In the genomic region with DNA sequence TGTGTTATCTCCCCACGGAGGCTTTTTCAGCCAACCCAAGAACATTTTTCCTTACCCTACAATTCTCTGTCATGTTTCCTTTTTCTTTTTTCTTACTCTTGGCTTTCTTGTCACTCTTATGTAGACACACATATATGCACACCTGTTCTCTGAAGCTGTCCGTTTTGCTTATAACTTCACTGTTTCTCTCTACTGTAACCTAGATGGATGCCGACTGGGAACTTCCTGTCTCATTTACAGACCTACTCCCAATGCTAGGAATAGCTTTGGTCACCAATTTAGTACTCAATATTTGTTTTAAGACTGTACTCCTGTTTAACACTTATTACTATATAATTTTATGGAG, we compare ENCODE assay signal across 25 cellular contexts. TPM values are rescaled to one million over a fixed set of nuclear protein-coding genes. Genes with fewer than 3 reads are reported as not detected.
DNase-seq lines count a peak whose midpoint lies in the region; ATAC-seq and TF ChIP-seq lines count a peak whose summit lies in the region.
"Had no signal": no experiment of that assay in that cellular context is flagged by ENCODE, and none has a peak within 500 bp of the region (broad histone marks: within the 10 kb centered on the region; RNA-seq: fewer than 3 reads in every experiment).

No MANE protein-coding gene starts in this region.

- H3K27me3 Mint-ChIP-seq in activated CD4-positive, alpha-beta T cell treated with anti-CD3 and anti-CD28 coated beads for 36 hours: no peaks in the 10 kb centered on the region
- no peaks in the 10 kb centered on the region for H3K27me3 Mint-ChIP-seq in activated CD4-positive, alpha-beta T cell treated with anti-CD3 and anti-CD28 coated beads, Interleukin-2, amount 10 ng/mL, durations not matched to agents 24 days and 14 days
- H3K27me3 Mint-ChIP-seq in activated T-helper 17 cell treated with anti-CD3 and anti-CD28 coated beads, Interleukin-2, amount 50 U/mL, for 72 hours: no peaks in the 10 kb centered on the region
- H3K27me3 Mint-ChIP-seq in GM23338 (ENCODE audit: insufficient read depth, low read depth, poor library complexity): peaks cover 2% of the 10 kb centered on the region

- no peaks in the 10 kb centered on the region for H3F3A ChIP-seq in GM23338 (replicated peaks; ENCODE audit: low read depth)

- H3K27me3 ChIP-seq in GM23338 (ENCODE audit: insufficient read depth): no peaks in the 10 kb centered on the region
- H3K27me3 ChIP-seq: BLaER1, breast epithelium had no signal

- H3K36me3 ChIP-seq in GM23338 (ENCODE audit: insufficient read depth): no peaks in the 10 kb centered on the region; the same call in 1 of the 2 replicates
- H3K36me3 ChIP-seq: BLaER1, breast epithelium, WERI-Rb-1 had no signal

- H3K4me3 ChIP-seq in GM23338: no peak overlapping the region
- H3K4me3 ChIP-seq: BLaER1, breast epithelium had no signal

- H4K20me1 ChIP-seq in GM23338 (replicated peaks; ENCODE audit: insufficient read depth): no peaks in the 10 kb centered on the region
- H4K20me1 ChIP-seq: BLaER1 had no signal

- no peak overlapping the region for H2AFZ ChIP-seq in GM23338

- H3K9me3 Mint-ChIP-seq in activated CD4-positive, alpha-beta T cell treated with anti-CD3 and anti-CD28 coated beads for 36 hours (ENCODE audit: low read depth): no peaks in the 10 kb centered on the region
- H3K9me3 Mint-ChIP-seq in activated CD4-positive, alpha-beta T cell treated with anti-CD3 and anti-CD28 coated beads, Interleukin-2, amount 10 ng/mL, durations not matched to agents 24 days and 14 days: peaks cover 4% of the 10 kb centered on the region
- H3K9me3 Mint-ChIP-seq in activated T-helper 17 cell treated with anti-CD3 and anti-CD28 coated beads, Interleukin-2, amount 50 U/mL, for 72 hours: no peaks in the 10 kb centered on the region
- H3K9me3 Mint-ChIP-seq in GM23338: no peaks in the 10 kb centered on the region
- H3K9me3 Mint-ChIP-seq: activated T-helper 2 cell treated with anti-CD3 and anti-CD28 coated beads, Interferon-gamma antibody, Interleukin-2, Interleukin-4, amounts not matched to agents 10 μg/mL and 5 μg/mL and 100 μg/mL, durations not matched to agents 14 hours and 24 hours and 36 hours had no signal

- H3K79me2 ChIP-seq in GM23338 (replicated peaks; ENCODE audit: insufficient read depth): no peaks in the 10 kb centered on the region

- peaks cover 5% of the 10 kb centered on the region for H3K36me3 Mint-ChIP-seq in activated CD4-positive, alpha-beta T cell treated with anti-CD3 and anti-CD28 coated beads for 36 hours (ENCODE audit: low read depth)
- peaks cover 2% of the 10 kb centered on the region for H3K36me3 Mint-ChIP-seq in activated CD4-positive, alpha-beta T cell treated with anti-CD3 and anti-CD28 coated beads, Interleukin-2, amount 10 ng/mL, durations not matched to agents 24 days and 14 days (ENCODE audit: low read depth)
- peaks cover 23% of the 10 kb centered on the region for H3K36me3 Mint-ChIP-seq in activated T-helper 17 cell treated with anti-CD3 and anti-CD28 coated beads, Interleukin-2, amount 50 U/mL, for 72 hours (ENCODE audit: low read depth)
- H3K36me3 Mint-ChIP-seq in GM23338 (ENCODE audit: low read depth): no peaks in the 10 kb centered on the region

- CTCF ChIA-PET in activated CD4-positive, alpha-beta T cell treated with anti-CD3 and anti-CD28 coated beads for 36 hours (lab: Charles Lee): interaction anchor here (0.6 to 2.0 kb wide), 4 partner anchors 9 to 39 kb away, joined by 3 to 8 read pairs (median 4); no protein-coding TSS in a partner anchor

- H3K4me2 ChIP-seq in GM23338: no peak overlapping the region
- H3K4me2 ChIP-seq: BLaER1 had no signal

- DNase-seq in activated CD4-positive, alpha-beta T cell treated with anti-CD3 and anti-CD28 coated beads for 36 hours: no peak
- no peak for DNase-seq in activated CD4-positive, alpha-beta T cell treated with anti-CD3 and anti-CD28 coated beads, Interleukin-2, amount 10 ng/mL, durations not matched to agents 24 days and 14 days
- DNase-seq in 8988T (no peak), GM23338 (ENCODE audit: low spot score) (no peak), CD1c-positive myeloid dendritic cell (ENCODE audit: extremely low spot score) (no peak)
- DNase-seq: activated CD8-positive, alpha-beta memory T cell treated with anti-CD3 and anti-CD28 coated beads for 24 hours; DMS 273 treated with DMSO at 0.1 percent for 48 hours; GF-D8; KBM-7; left colon; mesenchymal stem cell; NCI-H1092; NCI-H2029 treated with DMSO at 0.1 percent for 48 hours; right cardiac atrium; SHP77; stimulated activated CD4-positive, alpha-beta T cell treated with anti-CD3 and anti-CD28 coated beads, Interleukin-12 subunit alpha, Interleukin-12 subunit beta, amount 100 ng/mL, for 4 hours; WERI-Rb-1 had no signal

- intact Hi-C loops in activated CD4-positive, alpha-beta T cell treated with anti-CD3 and anti-CD28 coated beads for 36 hours (cut with DNase I, micrococcal nuclease): loop anchor here (1.0 to 5.0 kb wide), 3 partner anchors 10 to 286 kb away; no protein-coding TSS in a partner anchor
- intact Hi-C loops in activated CD4-positive, alpha-beta T cell treated with anti-CD3 and anti-CD28 coated beads, Interleukin-2, amount 10 ng/mL, durations not matched to agents 24 days and 14 days (cut with micrococcal nuclease): no loop called here

- no peak overlapping the region for H3K4me3 Mint-ChIP-seq in activated CD4-positive, alpha-beta T cell treated with anti-CD3 and anti-CD28 coated beads for 36 hours
- no peak overlapping the region for H3K4me3 Mint-ChIP-seq in activated CD4-positive, alpha-beta T cell treated with anti-CD3 and anti-CD28 coated beads, Interleukin-2, amount 10 ng/mL, durations not matched to agents 24 days and 14 days
- peak overlapping the region; percentile 63 for H3K4me3 Mint-ChIP-seq in activated T-helper 17 cell treated with anti-CD3 and anti-CD28 coated beads, Interleukin-2, amount 50 U/mL, for 72 hours
- H3K4me3 Mint-ChIP-seq in GM23338: no peak overlapping the region

- H3K4me1 ChIP-seq in GM23338 (ENCODE audit: insufficient read depth): no peaks in the 10 kb centered on the region
- H3K4me1 ChIP-seq: BLaER1, breast epithelium had no signal

- POLR2A ChIA-PET in activated CD4-positive, alpha-beta T cell treated with anti-CD3 and anti-CD28 coated beads for 36 hours (lab: Charles Lee): interaction anchor here (0.6 kb wide), 1 partner anchor 283 kb away, joined by 3 read pairs; no protein-coding TSS in a partner anchor

- H3K4me1 Mint-ChIP-seq in activated CD4-positive, alpha-beta T cell treated with anti-CD3 and anti-CD28 coated beads for 36 hours: peaks cover 32% of the 10 kb centered on the region
- peaks cover 8% of the 10 kb centered on the region for H3K4me1 Mint-ChIP-seq in activated CD4-positive, alpha-beta T cell treated with anti-CD3 and anti-CD28 coated beads, Interleukin-2, amount 10 ng/mL, durations not matched to agents 24 days and 14 days
- peaks cover 15% of the 10 kb centered on the region for H3K4me1 Mint-ChIP-seq in activated T-helper 17 cell treated with anti-CD3 and anti-CD28 coated beads, Interleukin-2, amount 50 U/mL, for 72 hours
- H3K4me1 Mint-ChIP-seq in GM23338: no peaks in the 10 kb centered on the region

- no peak for TF ChIP-seq CTCF in GM23338 (conservative IDR thresholded peaks at IDR 0.05; ENCODE audit: low read depth in 2 of 2)

- peak overlapping the region; percentile 28 for H3K27ac Mint-ChIP-seq in activated CD4-positive, alpha-beta T cell treated with anti-CD3 and anti-CD28 coated beads for 36 hours
- H3K27ac Mint-ChIP-seq in activated CD4-positive, alpha-beta T cell treated with anti-CD3 and anti-CD28 coated beads, Interleukin-2, amount 10 ng/mL, durations not matched to agents 24 days and 14 days: no peak overlapping the region
- peak overlapping the region; percentile 12 for H3K27ac Mint-ChIP-seq in activated T-helper 17 cell treated with anti-CD3 and anti-CD28 coated beads, Interleukin-2, amount 50 U/mL, for 72 hours
- H3K27ac Mint-ChIP-seq in GM23338: no peak overlapping the region
- H3K27ac Mint-ChIP-seq: activated T-helper 2 cell treated with anti-CD3 and anti-CD28 coated beads, Interferon-gamma antibody, Interleukin-2, Interleukin-4, amounts not matched to agents 10 μg/mL and 5 μg/mL and 100 μg/mL, durations not matched to agents 14 hours and 24 hours and 36 hours had no signal

- peaks cover 20% of the 10 kb centered on the region; the same call in 1 of the 2 replicates for H3K9me2 ChIP-seq in GM23338 (ENCODE audit: insufficient read depth)

- ATAC-seq in activated CD4-positive, alpha-beta T cell treated with anti-CD3 and anti-CD28 coated beads for 36 hours: peak; percentile 9
- peak; percentile 25 for ATAC-seq in GM18873 (IDR thresholded peaks at IDR 0.05; ENCODE audit: low FRiP score, unreplicated experiment)
- peak; percentile 4 for ATAC-seq in HG02981 (IDR thresholded peaks at IDR 0.05; ENCODE audit: unreplicated experiment)
- ATAC-seq in activated T-helper 17 cell treated with anti-CD3 and anti-CD28 coated beads, Interleukin-2, amount 50 U/mL, for 72 hours (replicated peaks): no peak
- no peak for ATAC-seq in GM23338
- ATAC-seq: left colon, right cardiac atrium had no signal

- H3K27ac ChIP-seq in GM23338 (ENCODE audit: low read depth): no peak overlapping the region
- H3K27ac ChIP-seq: BLaER1, breast epithelium, WERI-Rb-1 had no signal

TF ChIP-seq in GM23338, 12 proteins besides CTCF, POLR2A, EP300 and RAD21 (continues in another document):
- TF ChIP-seq ZNF331 (CRISPR knock-in tag; IDR thresholded peaks at IDR 0.05; ENCODE audit: low read depth) (no peak), NANOG (IDR thresholded peaks at IDR 0.05; ENCODE audit: borderline replicate concordance) (no peak), EZH2phosphoT487 (IDR thresholded peaks at IDR 0.05; ENCODE audit: unreplicated experiment) (no peak), POLR2AphosphoS5 (IDR thresholded peaks at IDR 0.05; ENCODE audit: low read depth) (no peak), JUNB (IDR thresholded peaks at IDR 0.05; ENCODE audit: unreplicated experiment) (no peak)

RNA-seq across cellular contexts. Expression of a gene that starts 9.9 kb away (rescaled TPM):
- not detected for total RNA-seq in activated CD4-positive, alpha-beta T cell treated with anti-CD3 and anti-CD28 coated beads for 36 hours
- not detected in 2 replicates for total RNA-seq in activated CD4-positive, alpha-beta T cell treated with anti-CD3 and anti-CD28 coated beads, Interleukin-2, amount 10 ng/mL, durations not matched to agents 24 days and 14 days
- total RNA-seq in activated T-helper 17 cell treated with anti-CD3 and anti-CD28 coated beads, Interleukin-2, amount 50 U/mL, for 72 hours: not detected
- total RNA-seq in GM23338 (2014; rRNA removed; shearing (Covaris generic)): not detected in 2 replicates
- polyA plus RNA-seq in GM23338 (2016; fragmentation: Nextera tagmentation; extraction: Ambion mirVana): not detected in 2 replicates
- total RNA-seq: activated T-helper 2 cell treated with anti-CD3 and anti-CD28 coated beads, Interferon-gamma antibody, Interleukin-2, Interleukin-4, amounts not matched to agents 10 μg/mL and 5 μg/mL and 100 μg/mL, durations not matched to agents 14 hours and 24 hours and 36 hours; osteoblast; T-helper 1 cell treated with Interleukin-12 subunit alpha and Interleukin-12 subunit beta and Interleukin-4 antibody, amounts not matched to agents 30 ng/mL and 1 ng/mL, for 36 hours had no signal

Comparison
In these comparisons a context has a peak if more than half of its experiments do, and no peak if none do; other contexts are left out.
1. H3K27ac Mint-ChIP-seq: peak in activated CD4-positive, alpha-beta T cell treated with anti-CD3 and anti-CD28 coated beads for 36 hours (single experiment) and activated T-helper 17 cell treated with anti-CD3 and anti-CD28 coated beads, Interleukin-2, amount 50 U/mL, for 72 hours (single experiment); none in activated CD4-positive, alpha-beta T cell treated with anti-CD3 and anti-CD28 coated beads, Interleukin-2, amount 10 ng/mL, durations not matched to agents 24 days and 14 days (single experiment) and GM23338 (single experiment).
2. ATAC-seq: peak in activated CD4-positive, alpha-beta T cell treated with anti-CD3 and anti-CD28 coated beads for 36 hours (single experiment), GM18873 (single experiment) and HG02981 (single experiment); none in activated T-helper 17 cell treated with anti-CD3 and anti-CD28 coated beads, Interleukin-2, amount 50 U/mL, for 72 hours (single experiment) and GM23338 (single experiment).